Comparison of ENCODE assay signal across 8 cellular contexts in the genomic region with DNA sequence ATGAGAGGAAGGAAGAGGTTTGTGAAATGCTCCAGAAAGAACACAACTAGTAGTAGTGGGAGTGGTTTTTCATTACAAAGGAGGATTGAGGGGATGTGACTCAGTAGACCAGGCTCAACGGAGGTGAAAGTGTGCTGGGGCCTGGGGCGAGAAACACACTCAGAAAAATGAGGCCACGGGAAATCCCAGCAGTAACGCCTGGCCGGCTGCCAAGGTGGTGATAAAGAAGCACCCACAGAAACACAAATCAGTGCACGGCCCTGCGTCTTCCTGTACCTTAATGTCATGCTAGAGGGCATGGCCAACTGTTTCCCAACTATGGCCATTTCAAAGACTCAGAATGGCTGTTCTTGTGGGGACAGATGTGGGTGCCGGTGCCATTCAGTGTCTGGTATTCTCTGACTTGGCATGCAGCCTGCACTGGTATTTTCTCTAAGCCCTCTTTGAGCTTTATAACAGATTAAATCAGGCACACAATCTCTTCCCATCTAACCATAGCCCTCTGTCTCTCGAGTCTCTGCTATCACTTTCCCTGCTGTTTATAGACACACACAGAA. TPM values are rescaled to one million over a fixed set of nuclear protein-coding genes. Genes with fewer than 3 reads are reported as not detected.
DNase-seq lines count a peak whose midpoint lies in the region; ATAC-seq and TF ChIP-seq lines count a peak whose summit lies in the region.

No MANE protein-coding gene starts in this region.

- H3K4me3 Mint-ChIP-seq in activated CD8-positive, alpha-beta T cell treated with anti-CD3 and anti-CD28 coated beads for 36 hours, result no peak overlapping the region

- peak overlapping the region; percentile 27 for H3K4me2 ChIP-seq in DND-41 (ENCODE audit: insufficient read depth, low read length)
- H3K4me2 ChIP-seq in fibroblast of lung (ENCODE audit: extremely low read depth, insufficient read depth, low read length), result no peak overlapping the region

- H4K20me1 ChIP-seq in DND-41 (ENCODE audit: insufficient read depth, low read length) (no peaks in the 10 kb centered on the region), fibroblast of lung (ENCODE audit: control insufficient read depth, extremely low read depth, insufficient read depth, low read length) (no peaks in the 10 kb centered on the region)

- no peak overlapping the region for H3K27ac Mint-ChIP-seq in activated CD8-positive, alpha-beta T cell treated with anti-CD3 and anti-CD28 coated beads for 36 hours

- H3K27me3 ChIP-seq in DND-41 (ENCODE audit: insufficient read depth, low read length, poor library complexity), result no peaks in the 10 kb centered on the region
- no peaks in the 10 kb centered on the region for H3K27me3 ChIP-seq in fibroblast of lung (ENCODE audit: control insufficient read depth, insufficient read depth, low read length)

- no peak for TF ChIP-seq CTCF in DND-41 (IDR thresholded peaks at IDR 0.05; ENCODE audit: borderline replicate concordance, extremely low read depth, low read length, poor library complexity, severe bottlenecking)
- no peak for TF ChIP-seq CTCF in activated CD8-positive, alpha-beta T cell treated with anti-CD3 and anti-CD28 coated beads for 36 hours (IDR thresholded peaks at IDR 0.05)
- no peak for TF ChIP-seq CTCF in fibroblast of lung (conservative IDR thresholded peaks at IDR 0.05 in 1 of 2, IDR thresholded peaks at IDR 0.05 in 1 of 2; ENCODE audit: low read depth in 1 of 2, low read length in 2 of 2)

- H3K4me3 ChIP-seq in DND-41 (ENCODE audit: low read depth in 1 of 2, low read length in 2 of 2), result no peak overlapping the region
- H3K4me3 ChIP-seq in fibroblast of lung (replicated peaks in 1 of 4; ENCODE audit: control extremely low read depth in 1 of 4, insufficient read depth in 1 of 4, low read depth in 3 of 4, low read length in 4 of 4), result no peak overlapping the region

- peaks cover 34% of the 10 kb centered on the region for H3K36me3 ChIP-seq in DND-41 (ENCODE audit: insufficient read depth, low read length)
- no peaks in the 10 kb centered on the region for H3K36me3 ChIP-seq in fibroblast of lung (ENCODE audit: control insufficient read depth, insufficient read depth, low read length)

- H3K9ac ChIP-seq in DND-41 (ENCODE audit: low read depth, low read length) (peak overlapping the region; percentile 2; the same call in 1 of the 2 replicates), fibroblast of lung (ENCODE audit: insufficient read depth, low read length) (no peak overlapping the region)

- DNase-seq in DND-41 (peak; percentile 76), fibroblast of lung (ENCODE audit: low read depth in 2 of 2) (peak; percentile 20 to 39), DMS153 (lab: John Stamatoyannopoulos, UW) (no peak), mesenteric fat pad (ENCODE audit: low spot score) (no peak), cerebellar cortex (ENCODE audit: low spot score) (no peak)
- DNase-seq in activated CD8-positive, alpha-beta T cell treated with anti-CD3 and anti-CD28 coated beads for 36 hours, result peak; percentile 97
- DNase-seq in stimulated activated CD8-positive, alpha-beta memory T cell treated with anti-CD3 and anti-CD28 coated beads, Interleukin-15, amount 100 ng/mL, for 48 hours (ENCODE audit: low read depth in 2 of 2), result peak; percentile 77 to 85

- POLR2A ChIA-PET in activated CD8-positive, alpha-beta T cell treated with anti-CD3 and anti-CD28 coated beads for 36 hours (lab: Charles Lee), result interaction anchor here (0.9 to 1.0 kb wide), 2 partner anchors 15 to 39 kb away, joined by 3 read pairs; no protein-coding TSS in a partner anchor

- CTCF ChIA-PET in activated CD8-positive, alpha-beta T cell treated with anti-CD3 and anti-CD28 coated beads for 36 hours (lab: Charles Lee), result interaction anchor here (1.1 to 1.2 kb wide), 2 partner anchors 33 to 647 kb away, joined by 3 read pairs; no protein-coding TSS in a partner anchor

- H3K9me3 ChIP-seq in DND-41 (ENCODE audit: insufficient read depth, low read length, severe bottlenecking), result no peaks in the 10 kb centered on the region
- no peaks in the 10 kb centered on the region for H3K9me3 ChIP-seq in fibroblast of lung (ENCODE audit: control insufficient read depth, insufficient read depth, low read depth, low read length)

- H3K79me2 ChIP-seq in DND-41 (ENCODE audit: insufficient read depth, low read length) (peaks cover 10% of the 10 kb centered on the region), fibroblast of lung (ENCODE audit: control insufficient read depth, insufficient read depth, low read length) (no peaks in the 10 kb centered on the region)

- intact Hi-C loops in activated CD8-positive, alpha-beta T cell treated with anti-CD3 and anti-CD28 coated beads for 36 hours (cut with micrococcal nuclease), result no loop called here

- H3K27ac ChIP-seq in DND-41 (ENCODE audit: low read length) (peak overlapping the region; percentile 77), fibroblast of lung (ENCODE audit: insufficient read depth, low read length) (no peak overlapping the region)

- peaks cover 7% of the 10 kb centered on the region for H3K4me1 Mint-ChIP-seq in activated CD8-positive, alpha-beta T cell treated with anti-CD3 and anti-CD28 coated beads for 36 hours (ENCODE audit: low read depth)

- H3K27me3 Mint-ChIP-seq in activated CD8-positive, alpha-beta T cell treated with anti-CD3 and anti-CD28 coated beads for 36 hours, result no peaks in the 10 kb centered on the region

- H2AFZ ChIP-seq in DND-41 (ENCODE audit: low read depth, low read length) (no peak overlapping the region), fibroblast of lung (ENCODE audit: low read length) (no peak overlapping the region)

- ATAC-seq in DND-41 (ENCODE audit: insufficient read depth, low read depth) (peak; percentile 49), HG03354 (IDR thresholded peaks at IDR 0.05; ENCODE audit: poor library complexity, severe bottlenecking, unreplicated experiment) (peak; percentile 63)
- ATAC-seq in activated CD8-positive, alpha-beta T cell treated with anti-CD3 and anti-CD28 coated beads for 36 hours, result peak; percentile 86

- H3K36me3 Mint-ChIP-seq in activated CD8-positive, alpha-beta T cell treated with anti-CD3 and anti-CD28 coated beads for 36 hours (ENCODE audit: low read depth), result peaks cover 38% of the 10 kb centered on the region

- H3K4me1 ChIP-seq in DND-41 (ENCODE audit: insufficient read depth, low read length) (peaks cover 50% of the 10 kb centered on the region), fibroblast of lung (ENCODE audit: control insufficient read depth, extremely low read depth, insufficient read depth, low read length) (no peaks in the 10 kb centered on the region)

- no peaks in the 10 kb centered on the region for H3K9me3 Mint-ChIP-seq in activated CD8-positive, alpha-beta T cell treated with anti-CD3 and anti-CD28 coated beads for 36 hours

RNA-seq across cellular contexts. Expression of gene URB2, which starts 38.2 kb away (rescaled TPM):
- 10 to 100 TPM; 17.4 to 17.7 TPM for total RNA-seq in activated CD8-positive, alpha-beta T cell treated with anti-CD3 and anti-CD28 coated beads for 36 hours
- total RNA-seq in fibroblast of lung (8.7 and 8.8 TPM in 2 replicates), mesenteric fat pad (14.0 TPM)
- polyA plus RNA-seq in fibroblast of lung, result 5.2 and 9.2 TPM in 2 replicates
- polyA plus RNA-seq in fibroblast of lung (2012), result 4.0 and 6.7 TPM in 2 replicates
- 11.3 and 22.7 TPM in 2 replicates for polyA minus RNA-seq in fibroblast of lung (ENCODE audit: low replicate concordance)

RNA-seq across cellular contexts. Expression of gene TAF5L, which starts 38.3 kb away (rescaled TPM):
- 10 to 100 TPM; 17.7 to 19.5 TPM for total RNA-seq in activated CD8-positive, alpha-beta T cell treated with anti-CD3 and anti-CD28 coated beads for 36 hours
- total RNA-seq in fibroblast of lung, result 13.6 and 17.3 TPM in 2 replicates
- polyA plus RNA-seq in fibroblast of lung, result 18.6 and 23.7 TPM in 2 replicates
- polyA plus RNA-seq in fibroblast of lung (2012), result 13.9 and 15.3 TPM in 2 replicates
- 20.3 and 24.3 TPM in 2 replicates for polyA minus RNA-seq in fibroblast of lung (ENCODE audit: low replicate concordance)
- total RNA-seq in mesenteric fat pad, result 24.8 TPM

Comparison
In these comparisons a context has a peak if more than half of its experiments do, and no peak if none do; other contexts are left out.
1. DNase-seq: peak in DND-41 (single experiment), activated CD8-positive, alpha-beta T cell treated with anti-CD3 and anti-CD28 coated beads for 36 hours (single experiment), fibroblast of lung (2 of 2) and stimulated activated CD8-positive, alpha-beta memory T cell treated with anti-CD3 and anti-CD28 coated beads, Interleukin-15, amount 100 ng/mL, for 48 hours (2 of 2); none in DMS153 (single experiment), mesenteric fat pad (single experiment) and cerebellar cortex (single experiment).
2. Peak in every context shown above with its lines, with median percentiles within 50 percentile points of each other: ATAC-seq.